In the genomic region with DNA sequence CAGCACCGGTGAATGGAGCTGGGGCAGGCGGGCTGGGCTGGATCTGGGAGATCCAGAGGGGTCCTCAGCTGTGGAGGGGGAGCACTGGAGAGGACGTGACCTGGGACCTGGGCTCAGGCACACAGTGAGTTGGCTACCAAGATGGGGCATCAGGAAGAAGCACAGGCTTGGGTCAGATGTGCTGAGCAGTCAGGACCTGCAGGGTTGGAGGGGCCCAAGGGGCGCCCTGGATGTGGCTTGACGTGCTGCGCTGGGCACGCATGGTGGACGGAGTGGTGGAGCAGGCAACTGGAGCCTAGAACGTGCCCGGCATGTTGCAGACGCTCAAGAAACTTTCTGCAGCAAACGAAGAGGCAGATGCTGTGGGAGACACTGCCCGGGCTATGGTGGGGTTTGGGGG, we compare ENCODE assay signal across 19 cellular contexts. TPM values are rescaled to one million over a fixed set of nuclear protein-coding genes. Genes with fewer than 3 reads are reported as not detected.
DNase-seq lines count a peak whose midpoint lies in the region; ATAC-seq and TF ChIP-seq lines count a peak whose summit lies in the region.
"Had no signal": no experiment of that assay in that cellular context is flagged by ENCODE, and none has a peak within 500 bp of the region (broad histone marks: within the 10 kb centered on the region; RNA-seq: fewer than 3 reads in every experiment).

No MANE protein-coding gene starts in this region.

- H3K4me3 Mint-ChIP-seq in T-helper 17 cell (no peak overlapping the region), endodermal cell (no peak overlapping the region), neural progenitor cell (peak overlapping the region; percentile 62)
- H3K4me3 Mint-ChIP-seq: CD14-positive monocyte; CD4-positive, alpha-beta memory T cell had no signal

- H3K36me3 ChIP-seq in BLaER1 treated with 17β-estradiol and CSF1 and Interleukin-3, amounts not matched to agents 10 nM and 100 nM: peaks cover 0 to 56% (median 8%) of the 10 kb centered on the region in 11 experiments; a peak in 13 of 22 replicates
- H3K36me3 ChIP-seq in endodermal cell (ENCODE audit: control insufficient read depth, insufficient read depth, low read length) (peaks cover 13% of the 10 kb centered on the region), neural progenitor cell (no peaks in the 10 kb centered on the region)
- H3K36me3 ChIP-seq: BE2C had no signal

- H4K20me1 ChIP-seq in BLaER1 treated with 17β-estradiol and CSF1 and Interleukin-3, amounts not matched to agents 10 nM and 100 nM: peaks cover 80 to 97% (median 86%) of the 10 kb centered on the region in 11 experiments
- H4K20me1 ChIP-seq in neural progenitor cell (ENCODE audit: low read depth): peaks cover 56% of the 10 kb centered on the region

- H3K9ac ChIP-seq in BLaER1 treated with 17β-estradiol and CSF1 and Interleukin-3, amounts not matched to agents 10 nM and 100 nM: no peak overlapping the region; a peak in 1 of 22 replicates
- H3K9ac ChIP-seq in endodermal cell (ENCODE audit: extremely low read depth, low read length, poor library complexity, severe bottlenecking) (no peak overlapping the region), neural progenitor cell (no peak overlapping the region)
- H3K9ac ChIP-seq: GM23248 had no signal

- peaks cover 4 to 6% (median 4%) of the 10 kb centered on the region in 11 experiments; a peak in 19 of 22 replicates for H3K9me3 ChIP-seq in BLaER1 treated with 17β-estradiol and CSF1 and Interleukin-3, amounts not matched to agents 10 nM and 100 nM (replicated peaks in 1 of 11)
- H3K9me3 ChIP-seq in T-helper 17 cell (ENCODE audit: control insufficient read depth, low read length, poor library complexity, severe bottlenecking): no peaks in the 10 kb centered on the region
- H3K9me3 ChIP-seq in endodermal cell (ENCODE audit: control insufficient read depth, low read length): peaks cover 5% of the 10 kb centered on the region
- no peaks in the 10 kb centered on the region for H3K9me3 ChIP-seq in neural progenitor cell (ENCODE audit: low read depth)

- peaks cover 20 to 52% (median 33%) of the 10 kb centered on the region in 10 experiments for H3K4me1 ChIP-seq in BLaER1 treated with 17β-estradiol and CSF1 and Interleukin-3, amounts not matched to agents 10 nM and 100 nM
- H3K4me1 ChIP-seq in endodermal cell (ENCODE audit: control insufficient read depth, insufficient read depth, low read length): peaks cover 6% of the 10 kb centered on the region
- peaks cover 6% of the 10 kb centered on the region for H3K4me1 ChIP-seq in neural progenitor cell
- H3K4me1 ChIP-seq: BE2C had no signal

- H3K4me1 Mint-ChIP-seq in T-helper 17 cell: peaks cover 8% of the 10 kb centered on the region
- peaks cover 23% of the 10 kb centered on the region for H3K4me1 Mint-ChIP-seq in endodermal cell
- H3K4me1 Mint-ChIP-seq in neural progenitor cell: peaks cover 18% of the 10 kb centered on the region

- H3K4me2 ChIP-seq in BLaER1 treated with 17β-estradiol and CSF1 and Interleukin-3, amounts not matched to agents 10 nM and 100 nM: peak overlapping the region in 6 of 11 experiments; percentile 3 to 24 (median 14); a peak in 4 of 22 replicates
- no peak overlapping the region for H3K4me2 ChIP-seq in neural progenitor cell

- DNase-seq in T-helper 17 cell: no peak
- peak; percentile 41 for DNase-seq in endodermal cell
- DNase-seq in neural progenitor cell (ENCODE audit: low spot score): no peak
- DNase-seq in activated naive CD4-positive, alpha-beta T cell treated with Interleukin-2 at 50 U/mL for 16 hours: no peak
- DNase-seq: ACHN, BE2C, Calu3, DMS79 treated with DMSO at 0.1 percent for 48 hours, GF-D8, GM23248, HCEC 1CT had no signal

- H3K27ac Mint-ChIP-seq in T-helper 17 cell (peak overlapping the region; percentile 32), endodermal cell (no peak overlapping the region), neural progenitor cell (peak overlapping the region; percentile 53)
- H3K27ac Mint-ChIP-seq: CD4-positive, alpha-beta memory T cell had no signal

- H3K27me3 Mint-ChIP-seq in T-helper 17 cell: no peaks in the 10 kb centered on the region
- no peaks in the 10 kb centered on the region for H3K27me3 Mint-ChIP-seq in endodermal cell (ENCODE audit: insufficient read depth)
- H3K27me3 Mint-ChIP-seq in neural progenitor cell (ENCODE audit: insufficient read depth, low read depth): peaks cover 10% of the 10 kb centered on the region
- H3K27me3 Mint-ChIP-seq: CD4-positive, alpha-beta memory T cell had no signal

- no peak overlapping the region for H3K27ac ChIP-seq in BLaER1 treated with 17β-estradiol and CSF1 and Interleukin-3, amounts not matched to agents 10 nM and 100 nM
- H3K27ac ChIP-seq in endodermal cell (ENCODE audit: low read depth, low read length) (no peak overlapping the region), neural progenitor cell (no peak overlapping the region)
- H3K27ac ChIP-seq: GM23248, HL-60 had no signal

- H3K36me3 Mint-ChIP-seq in T-helper 17 cell (ENCODE audit: low read depth): peaks cover 2% of the 10 kb centered on the region
- H3K36me3 Mint-ChIP-seq in endodermal cell (ENCODE audit: low read depth): peaks cover 31% of the 10 kb centered on the region
- H3K36me3 Mint-ChIP-seq in neural progenitor cell: peaks cover 10% of the 10 kb centered on the region

- TF ChIP-seq CTCF in endodermal cell (conservative IDR thresholded peaks at IDR 0.05) (no peak), neural progenitor cell (IDR thresholded peaks at IDR 0.05) (no peak)

- H3K4me3 ChIP-seq in BLaER1 treated with 17β-estradiol and CSF1 and Interleukin-3, amounts not matched to agents 10 nM and 100 nM: no peak overlapping the region
- H3K4me3 ChIP-seq in endodermal cell (ENCODE audit: low read length) (no peak overlapping the region), neural progenitor cell (no peak overlapping the region)
- H3K4me3 ChIP-seq: GM23248 had no signal

- H3F3A ChIP-seq in neural progenitor cell (ENCODE audit: low read depth): peaks cover 2% of the 10 kb centered on the region

- 92 to 100% methylated on average over 3 to 13 of the region's 13 CpGs for WGBS in endodermal cell (ENCODE audit: insufficient coverage in 1 of 2, insufficient read length in 1 of 2), 2 experiments

- H2AFZ ChIP-seq in neural progenitor cell (replicated peaks): no peak overlapping the region
- H2AFZ ChIP-seq: GM23248 had no signal

- H3K27me3 ChIP-seq in BLaER1 treated with 17β-estradiol and CSF1 and Interleukin-3, amounts not matched to agents 10 nM and 100 nM: no peaks in the 10 kb centered on the region
- H3K27me3 ChIP-seq in endodermal cell (ENCODE audit: control insufficient read depth, insufficient read depth, low read length, poor library complexity, severe bottlenecking) (no peaks in the 10 kb centered on the region), neural progenitor cell (no peaks in the 10 kb centered on the region)
- H3K27me3 ChIP-seq: BE2C had no signal

- H3K9me3 Mint-ChIP-seq in endodermal cell (peaks cover 6% of the 10 kb centered on the region), neural progenitor cell (peaks cover 4% of the 10 kb centered on the region)
- H3K9me3 Mint-ChIP-seq: CD4-positive, alpha-beta memory T cell had no signal

- ATAC-seq in T-helper 17 cell (no peak), GM19328 (IDR thresholded peaks at IDR 0.05; ENCODE audit: unreplicated experiment) (no peak), HG03565 (IDR thresholded peaks at IDR 0.05; ENCODE audit: unreplicated experiment) (no peak)

- peaks cover 56% of the 10 kb centered on the region for H3K79me2 ChIP-seq in neural progenitor cell (ENCODE audit: low read depth)

RNA-seq across cellular contexts. Expression of gene PIP5K1C, which starts 20.7 kb away (rescaled TPM):
- total RNA-seq in T-helper 17 cell: 10 to 100 TPM; 21.7 to 23.7 TPM
- total RNA-seq in endodermal cell: 10 to 100 TPM; 43.5 to 51.5 TPM
- 25.0 TPM for polyA plus RNA-seq in endodermal cell (2013, experiment 1 of 2)
- polyA plus RNA-seq in endodermal cell (2013, experiment 2 of 2): 23.0 TPM
- 8.6 and 26.6 TPM in 2 replicates for total RNA-seq in neural progenitor cell (ENCODE audit: low replicate concordance)

RNA-seq across cellular contexts. Expression of gene TJP3, which starts 28.6 kb away (rescaled TPM):
- total RNA-seq in T-helper 17 cell (10 to 100 TPM; 13.4 to 14.2 TPM), endodermal cell (10 to 100 TPM; 15.7 to 25.9 TPM), neural progenitor cell (ENCODE audit: low replicate concordance) (14.7 and 32.5 TPM in 2 replicates)
- 6.2 TPM for polyA plus RNA-seq in endodermal cell (2013, experiment 1 of 2)
- 3.4 TPM for polyA plus RNA-seq in endodermal cell (2013, experiment 2 of 2)
- total RNA-seq: GM23248, H4, HT1080 had no signal
- polyA plus RNA-seq: CD14-positive monocyte, GM23248 had no signal

RNA-seq across cellular contexts. Expression of gene CACTIN, which starts 53.0 kb away (rescaled TPM):
- total RNA-seq in T-helper 17 cell (10 to 100 TPM; 32.8 to 34.4 TPM), endodermal cell (10 to 100 TPM; 31.5 to 33.5 TPM), neural progenitor cell (ENCODE audit: low replicate concordance) (6.0 and 35.4 TPM in 2 replicates)
- polyA plus RNA-seq in endodermal cell (2013, experiment 1 of 2): 26.1 TPM
- polyA plus RNA-seq in endodermal cell (2013, experiment 2 of 2): 24.7 TPM
